In genomic region chr12:29971431-29971830, GRCh38 we compare ENCODE assay signal across 28 cellular contexts.
A peak's percentile ranks its signal among the peaks of the same experiment; 100 is the strongest.
DNase-seq lines count a peak whose midpoint lies in the region; ATAC-seq, FAIRE-seq and TF ChIP-seq lines count a peak whose summit lies in the region.
"Had no signal": no experiment of that assay in that cellular context is flagged by ENCODE, and none has a peak within 500 bp of the region (broad histone marks: within the 10 kb centered on the region; RNA-seq: fewer than 3 reads in every experiment).

No MANE protein-coding gene starts in this region.

- FAIRE-seq in endothelial cell of umbilical vein (lab: Jason Lieb, UNC) = peak; percentile 15
- FAIRE-seq: GM12892 had no signal

- H2AFZ ChIP-seq in endothelial cell of umbilical vein (ENCODE audit: low read depth, low read length) = peak overlapping the region; percentile 34
- H2AFZ ChIP-seq: GM23248 had no signal

- H3K27me3 ChIP-seq in endothelial cell of umbilical vein (ENCODE audit: control insufficient read depth in 2 of 2, insufficient read depth in 2 of 2, low read length in 2 of 2) (no peaks in the 10 kb centered on the region), thyroid gland (no peaks in the 10 kb centered on the region)
- H3K27me3 ChIP-seq: MG63 had no signal

- H3K4me1 ChIP-seq in endothelial cell of umbilical vein (ENCODE audit: control insufficient read depth, extremely low read depth, insufficient read depth, low read length) = peaks cover 21% of the 10 kb centered on the region
- H3K4me1 ChIP-seq in thyroid gland = no peaks in the 10 kb centered on the region
- H3K4me1 ChIP-seq: Caco-2 had no signal

- WGBS in thyroid gland, 2 donors = 65 to 72% methylated on average over 2 of the region's 2 CpGs

- H3K4me3 ChIP-seq in endothelial cell of umbilical vein (replicated peaks in 1 of 3; ENCODE audit: insufficient read depth in 1 of 3, low read depth in 1 of 3, low read length in 3 of 3) (no peak overlapping the region), thyroid gland (replicated peaks in 1 of 3) (no peak overlapping the region)
- H3K4me3 ChIP-seq: GM23248, HAP-1, MG63 had no signal

- H3K27ac ChIP-seq in endothelial cell of umbilical vein (ENCODE audit: insufficient read depth, low read depth, low read length) = peak overlapping the region; percentile 79
- no peak overlapping the region for H3K27ac ChIP-seq in thyroid gland
- H3K27ac ChIP-seq: GM23248 had no signal

- peak; percentile 21 for DNase-seq in NCI-H82 (lab: John Stamatoyannopoulos, UW)
- DNase-seq in NCI-H82 treated with DMSO at 0.1 percent for 48 hours (lab: John Stamatoyannopoulos, UW; ENCODE audit: unreplicated experiment) = no peak
- DNase-seq in MV-4-11 (lab: John Stamatoyannopoulos, UW) = peak; percentile 11
- no peak for DNase-seq in endothelial cell of umbilical vein (ENCODE audit: low read depth, low spot score)
- DNase-seq in retina = peak; percentile 17
- DNase-seq in hippocampal formation (lab: John Stamatoyannopoulos, UW) = no peak
- no peak for DNase-seq in thyroid gland
- DNase-seq: C1 segment of cervical spinal cord; Caco-2; CD4-positive, alpha-beta memory T cell; DMS79 treated with DMSO at 0.1 percent for 48 hours; GM23248; IMR-90; KG1; MG63; NCI-H1417; NCI-H1694; NCI-H2029 treated with DMSO at 0.1 percent for 48 hours; NCI-H2171; NCI-H446; NCI-H524 treated with DMSO at 0.1 percent for 48 hours; NCI-H774; RPMI8226; SHP77; T-helper 1 cell had no signal

- CTCF ChIA-PET in endothelial cell of umbilical vein (lab: Charles Lee) = interaction anchor here (1.1 to 2.0 kb wide), 2 partner anchors 8 to 50 kb away, joined by 3 to 4 read pairs; no protein-coding TSS in a partner anchor

- H3K79me2 ChIP-seq in endothelial cell of umbilical vein (ENCODE audit: control insufficient read depth, insufficient read depth, low read length) = no peaks in the 10 kb centered on the region

- H3K9me1 ChIP-seq in endothelial cell of umbilical vein (replicated peaks; ENCODE audit: control insufficient read depth, extremely low read depth, insufficient read depth, low read length) = no peaks in the 10 kb centered on the region

- TF ChIP-seq CTCF in endothelial cell of umbilical vein (IDR thresholded peaks at IDR 0.05; ENCODE audit: extremely low read depth in 1 of 2, insufficient read depth in 1 of 2, low read depth in 1 of 2, low read length in 2 of 2) (no peak), thyroid gland (IDR thresholded peaks at IDR 0.05) (no peak)

- H3K36me3 ChIP-seq in endothelial cell of umbilical vein (ENCODE audit: control insufficient read depth in 2 of 2, extremely low read depth in 1 of 2, insufficient read depth in 2 of 2, low read length in 2 of 2) = no peaks in the 10 kb centered on the region
- H3K36me3 ChIP-seq in thyroid gland = no peaks in the 10 kb centered on the region
- H3K36me3 ChIP-seq: HAP-1, MG63 had no signal

- no peak overlapping the region for H3K9ac ChIP-seq in endothelial cell of umbilical vein (replicated peaks; ENCODE audit: extremely low read depth, insufficient read depth, low read length)
- H3K9ac ChIP-seq: GM23248 had no signal

- BruUV-seq in endothelial cell of umbilical vein (replicated peaks; lab: Mats Ljungman, UMichigan) = no TSS peak

- no peak overlapping the region for H3K4me2 ChIP-seq in endothelial cell of umbilical vein (ENCODE audit: insufficient read depth, low read length)

- ATAC-seq in GM18520 (IDR thresholded peaks at IDR 0.05; ENCODE audit: unreplicated experiment) = no peak

- no peaks in the 10 kb centered on the region for H3K9me3 ChIP-seq in endothelial cell of umbilical vein (replicated peaks; ENCODE audit: control insufficient read depth, insufficient read depth, low read length)
- H3K9me3 ChIP-seq in thyroid gland = no peaks in the 10 kb centered on the region
- H3K9me3 ChIP-seq: Caco-2, HAP-1, MG63 had no signal

- dilution Hi-C loops in endothelial cell of umbilical vein (cut with MboI; ENCODE audit: extremely low pct_ligation_motif_present, low sequenced_read_pairs) = no loop called here

- intact Hi-C loops in endothelial cell of umbilical vein (cut with micrococcal nuclease) (loop anchor here (2.0 to 5.0 kb wide), 3 partner anchors 75 to 826 kb away; partner anchors contain the start of gene TMTC1), thyroid gland (cut with DNase I) (no loop called here)

- POLR2A ChIA-PET in endothelial cell of umbilical vein (lab: Charles Lee) = no interaction called here

- H4K20me1 ChIP-seq in endothelial cell of umbilical vein (replicated peaks; ENCODE audit: control insufficient read depth, extremely low read depth, insufficient read depth, low read length) = no peaks in the 10 kb centered on the region

- TF ChIP-seq POLR2A in endothelial cell of umbilical vein (IDR thresholded peaks at IDR 0.05; ENCODE audit: low read depth, low read length) (no peak), thyroid gland (IDR thresholded peaks at IDR 0.05) (no peak)

TF ChIP-seq in endothelial cell of umbilical vein, 7 proteins besides CTCF, POLR2A, EP300 and RAD21:
- TF ChIP-seq FOS (IDR thresholded peaks at IDR 0.05; ENCODE audit: borderline replicate concordance, insufficient read depth, low read length) = no peak
- TF ChIP-seq MYC (IDR thresholded peaks at IDR 0.05; ENCODE audit: low read depth, low read length) = no peak
- no peak for TF ChIP-seq JUN (IDR thresholded peaks at IDR 0.05; ENCODE audit: borderline replicate concordance, insufficient read depth, insufficient read length, low read depth)
- TF ChIP-seq EZH2 (IDR thresholded peaks at IDR 0.05; ENCODE audit: borderline replicate concordance, low read depth, low read length, severe bottlenecking) = no peak
- no peak for TF ChIP-seq GATA2 (IDR thresholded peaks at IDR 0.05; ENCODE audit: insufficient read depth, insufficient read length, low read depth, low read length)
- TF ChIP-seq MAX (IDR thresholded peaks at IDR 0.05; ENCODE audit: insufficient read depth, insufficient read length) = no peak
- TF ChIP-seq POLR2AphosphoS5 (IDR thresholded peaks at IDR 0.05; ENCODE audit: insufficient read depth, low read depth, low read length) = no peak

Comparison
In these comparisons a context has a peak if more than half of its experiments do, and no peak if none do; other contexts are left out.
1. DNase-seq: peak in NCI-H82 (single experiment), MV-4-11 (single experiment) and retina (single experiment); none in NCI-H82 treated with DMSO at 0.1 percent for 48 hours (single experiment), endothelial cell of umbilical vein (single experiment), hippocampal formation (0 of 2) and thyroid gland (0 of 2).